8 cellular contexts compared by ENCODE assay signal in the genomic region with DNA sequence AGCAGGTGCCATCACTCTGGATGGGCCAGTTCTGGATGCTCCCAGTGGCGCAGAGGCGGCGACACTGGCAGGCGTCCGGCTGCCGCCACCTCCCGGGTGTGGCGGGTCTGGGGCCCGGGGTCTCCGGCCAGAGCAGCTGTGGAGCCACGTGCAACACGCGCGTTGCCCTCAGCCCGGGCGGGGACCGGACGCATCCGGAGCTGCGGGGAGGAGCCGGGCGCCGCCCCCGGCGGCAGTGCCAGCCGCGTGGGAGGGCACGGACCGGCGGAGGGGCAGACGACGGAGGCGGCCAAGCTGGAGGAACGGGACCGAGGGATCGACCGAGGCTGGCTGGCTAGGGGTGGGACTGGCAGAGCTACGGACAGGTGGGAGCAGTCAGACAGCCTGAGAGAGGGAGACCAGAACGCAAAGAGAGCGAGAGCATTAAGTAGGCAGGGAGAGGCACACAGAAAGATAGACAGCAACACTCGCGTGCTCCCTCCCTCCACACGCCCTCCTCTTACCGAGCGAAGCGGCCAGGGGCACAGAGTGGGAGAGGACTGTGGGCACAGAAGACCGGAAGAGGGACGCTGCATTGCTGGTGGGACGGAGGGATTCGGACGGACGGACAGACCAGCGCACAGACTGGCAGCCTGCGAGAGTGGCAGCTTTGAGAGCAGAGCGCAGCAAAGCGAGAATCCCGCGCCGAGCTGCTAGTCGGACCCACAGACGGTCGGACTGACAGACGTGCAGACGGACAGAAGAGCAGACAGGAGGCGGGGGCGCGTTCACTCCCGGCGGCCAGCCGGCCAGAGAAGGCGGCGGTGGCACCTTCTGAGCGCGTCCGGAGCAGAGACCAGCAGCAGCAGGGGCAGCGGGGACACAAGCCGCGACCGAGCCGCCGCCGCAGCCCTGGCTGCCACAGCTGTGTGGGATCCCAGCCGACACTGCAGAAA. TPM values are rescaled to one million over a fixed set of nuclear protein-coding genes. Genes with fewer than 3 reads are reported as not detected.
DNase-seq lines count a peak whose midpoint lies in the region; ATAC-seq and TF ChIP-seq lines count a peak whose summit lies in the region.

A gene (plus strand): TSS at position 275 of the 935 bp plus-strand sequence. CDS start 42,227 bp downstream, outside the sequence.

- H3K4me1 Mint-ChIP-seq in endothelial cell (ENCODE audit: unreplicated experiment) (peaks cover 13% of the 10 kb centered on the region), mesothelial cell of epicardium (peaks cover 21% of the 10 kb centered on the region)

- H3K9me3 Mint-ChIP-seq in endothelial cell (ENCODE audit: unreplicated experiment) (no peaks in the 10 kb centered on the region), mesothelial cell of epicardium (no peaks in the 10 kb centered on the region)

- H3K4me1 ChIP-seq in urinary bladder (ENCODE audit: insufficient read depth), result peaks cover 2% of the 10 kb centered on the region
- no peaks in the 10 kb centered on the region for H3K4me1 ChIP-seq in ovary (ENCODE audit: insufficient read depth)

- under 1% methylated on average over 83 of the region's 83 CpGs for WGBS in urinary bladder
- WGBS in ovary, 3 donors, result 1 to 2% (median 2%) methylated on average over 81 to 83 of the region's 83 CpGs

- no peaks in the 10 kb centered on the region for H3K27me3 ChIP-seq in ovary

- H3K4me3 ChIP-seq in urinary bladder (ENCODE audit: low read depth, low read length), result peak within 1 kb of the TSS; percentile 19
- no peak within 1 kb of the TSS for H3K4me3 ChIP-seq in ovary

- H3K4me3 Mint-ChIP-seq in endothelial cell (ENCODE audit: unreplicated experiment) (peak within 1 kb of the TSS; percentile 89), mesothelial cell of epicardium (peak within 1 kb of the TSS; percentile 80)

- TF ChIP-seq CTCF in GM13976 (IDR thresholded peaks at IDR 0.05; ENCODE audit: borderline replicate concordance, control extremely low read depth, extremely low read depth, insufficient read depth, missing control alignments), result no peak
- no peak for TF ChIP-seq CTCF in endothelial cell (IDR thresholded peaks at IDR 0.05; ENCODE audit: unreplicated experiment)
- no peak for TF ChIP-seq CTCF in mesothelial cell of epicardium (IDR thresholded peaks at IDR 0.05; ENCODE audit: unreplicated experiment)
- no peak for TF ChIP-seq CTCF in ovary (IDR thresholded peaks at IDR 0.05)

- ATAC-seq in GM19023 (IDR thresholded peaks at IDR 0.05; ENCODE audit: unreplicated experiment), result no peak

- H3K36me3 ChIP-seq in urinary bladder (ENCODE audit: insufficient read depth), result no peaks in the 10 kb centered on the region
- H3K36me3 ChIP-seq in ovary, result no peaks in the 10 kb centered on the region

- in situ Hi-C loops in ACHN (cut with HindIII; ENCODE audit: low pct_ligation_motif_present, low pct_unique_long_range_greater_than_20kb, low sequenced_read_pairs) (no loop called here), GM13976 (cut with MboI; ENCODE audit: low sequenced_read_pairs, unreplicated experiment) (no loop called here)

- H3K27ac Mint-ChIP-seq in endothelial cell (ENCODE audit: unreplicated experiment), result peak within 1 kb of the TSS; percentile 2
- no peak within 1 kb of the TSS for H3K27ac Mint-ChIP-seq in mesothelial cell of epicardium

- H3K27ac ChIP-seq in urinary bladder (ENCODE audit: low read depth) (no peak within 1 kb of the TSS), ovary (no peak within 1 kb of the TSS)

- intact Hi-C loops in ovary (cut with DNase I), result no loop called here

- no peak for TF ChIP-seq EP300 in ovary (IDR thresholded peaks at IDR 0.05)

- H3K36me3 Mint-ChIP-seq in endothelial cell (ENCODE audit: low read depth, unreplicated experiment) (peaks cover 5% of the 10 kb centered on the region), mesothelial cell of epicardium (no peaks in the 10 kb centered on the region)

- DNase-seq in ACHN (peak; percentile 27), GM13976 (ENCODE audit: low spot score) (peak; percentile 34), OCI-M1 (lab: John Stamatoyannopoulos, UW) (peak; percentile 68), endothelial cell (ENCODE audit: low spot score) (peak; percentile 41), mesothelial cell of epicardium (ENCODE audit: low spot score in 2 of 2, unreplicated experiment in 2 of 2) (peak in 1 of 2 experiments; percentile 41), ovary (no peak)

- TF ChIP-seq POLR2A in ovary (IDR thresholded peaks at IDR 0.05), result no peak

- peaks cover 10% of the 10 kb centered on the region for H3K27me3 Mint-ChIP-seq in endothelial cell (ENCODE audit: unreplicated experiment)
- peaks cover 86% of the 10 kb centered on the region for H3K27me3 Mint-ChIP-seq in mesothelial cell of epicardium (ENCODE audit: low read depth)

- no peaks in the 10 kb centered on the region for H3K9me3 ChIP-seq in ovary

RNA-seq across cellular contexts. Expression of the gene that starts here (rescaled TPM):
- not detected for total RNA-seq in endothelial cell (ENCODE audit: unreplicated experiment)
- total RNA-seq in mesothelial cell of epicardium, result 0.67 to 1.1 TPM (median 0.68 TPM) in 3 replicates
- 11.8 TPM for total RNA-seq in urinary bladder
- polyA plus RNA-seq in urinary bladder, result 0.08 TPM
- total RNA-seq in ovary, result not detected
- not detected for polyA plus RNA-seq in ovary

Comparison
In these comparisons a context has a peak if more than half of its experiments do, and no peak if none do; other contexts are left out.
1. Peak in DNase-seq in endothelial cell; RNA of the gene not detected or under 1 TPM.
2. DNase-seq: peak in ACHN (single experiment), GM13976 (single experiment) and OCI-M1 (single experiment); none in ovary (0 of 5).